In genomic region chr20:37971561-37972127, GRCh38 we compare ENCODE assay signal across 16 cellular contexts.
DNase-seq lines count a peak whose midpoint lies in the region; ATAC-seq, FAIRE-seq and TF ChIP-seq lines count a peak whose summit lies in the region.
"Had no signal": no experiment of that assay in that cellular context is flagged by ENCODE, and none has a peak within 500 bp of the region (broad histone marks: within the 10 kb centered on the region; RNA-seq: fewer than 3 reads in every experiment).

No MANE protein-coding gene starts in this region.

- peak; percentile 26 for DNase-seq in activated CD8-positive, alpha-beta memory T cell treated with anti-CD3 and anti-CD28 coated beads, Interleukin-2, amount 50 U/mL, for 48 hours
- no peak for DNase-seq in activated CD8-positive, alpha-beta memory T cell treated with anti-CD3 and anti-CD28 coated beads, Interleukin-2, amount 50 U/mL, for 4 hours
- DNase-seq in H1 (ENCODE audit: low read depth in 1 of 2, low spot score in 2 of 2) (peak in 1 of 2 experiments; percentile 41), type B pancreatic cell (ENCODE audit: extremely low spot score, unreplicated experiment) (peak; percentile 34), kidney (no peak)
- DNase-seq: 8988T; AML-193; C1 segment of cervical spinal cord; Calu3; CD4-positive, alpha-beta T cell; DMS 273 treated with DMSO at 0.1 percent for 48 hours; HCEC 1CT; HFFc6 had no signal

- ATAC-seq in GM21528 (IDR thresholded peaks at IDR 0.05; ENCODE audit: low FRiP score, unreplicated experiment) = no peak

- H3K4ac ChIP-seq in H1 (replicated peaks; ENCODE audit: insufficient read length, low read depth, low read length) = no peak overlapping the region

- peak overlapping the region; percentile 46; the same call in 1 of the 2 replicates for H2AK5ac ChIP-seq in H1 (ENCODE audit: low read depth, low read length)

- no peak overlapping the region for H3K4me3 Mint-ChIP-seq in type B pancreatic cell
- H3K4me3 Mint-ChIP-seq: CD4-positive, alpha-beta T cell; HFFc6; IgD-negative memory B cell had no signal

- no peak overlapping the region for H2AFZ ChIP-seq in H1 (ENCODE audit: low read length)

- H3K4me1 Mint-ChIP-seq in type B pancreatic cell (ENCODE audit: unreplicated experiment) = peaks cover 4% of the 10 kb centered on the region

- TF ChIP-seq EP300 in H1 (IDR thresholded peaks at IDR 0.05; ENCODE audit: borderline replicate concordance in 1 of 2, low read depth in 2 of 2, low read length in 2 of 2) = no peak

- H3K79me1 ChIP-seq in H1 (ENCODE audit: low read depth, low read length) = no peaks in the 10 kb centered on the region

- FAIRE-seq in H1 (lab: Jason Lieb, UNC) (no peak), kidney (lab: Jason Lieb, UNC) (no peak)

- H3K23me2 ChIP-seq in H1 (ENCODE audit: low read depth, low read length) = no peaks in the 10 kb centered on the region

- H4K8ac ChIP-seq in H1 (ENCODE audit: extremely low read depth, insufficient read depth, low read length) = no peak overlapping the region

- H4K91ac ChIP-seq in H1 (replicated peaks; ENCODE audit: insufficient read length, low read length) = no peak overlapping the region

- no peak for TF ChIP-seq RAD21 in H1 (IDR thresholded peaks at IDR 0.05 in 1 of 2, conservative IDR thresholded peaks at IDR 0.05 in 1 of 2; ENCODE audit: low read depth in 2 of 2, low read length in 2 of 2)

- H3K27ac Mint-ChIP-seq in type B pancreatic cell = no peak overlapping the region
- H3K27ac Mint-ChIP-seq: CD4-positive, alpha-beta T cell; HFFc6 had no signal

- CTCF ChIA-PET in H1 (lab: Charles Lee; ENCODE audit: partially characterized antibody) = interaction anchor here (1.0 to 4.6 kb wide), 10 partner anchors 9 to 73 kb away, joined by 3 to 19 read pairs (median 3); no protein-coding TSS in a partner anchor

- no peak overlapping the region for H3K9ac ChIP-seq in BLaER1 treated with 17β-estradiol and CSF1 and Interleukin-3, amounts not matched to agents 10 nM and 100 nM
- H3K9ac ChIP-seq in H1 (replicated peaks in 1 of 4; ENCODE audit: extremely low read depth in 1 of 4, low read depth in 3 of 4, low read length in 3 of 4) (no peak overlapping the region), kidney (ENCODE audit: low read length in 2 of 2) (no peak overlapping the region)

- H3K14ac ChIP-seq in H1 (ENCODE audit: insufficient read length) = no peak overlapping the region

- TF ChIP-seq CTCF in H1 (IDR thresholded peaks at IDR 0.05; ENCODE audit: control extremely low read depth in 1 of 3, insufficient read depth in 1 of 3, low read depth in 1 of 3, low read length in 3 of 3) (no peak), type B pancreatic cell (conservative IDR thresholded peaks at IDR 0.05) (no peak), kidney (IDR thresholded peaks at IDR 0.05; ENCODE audit: borderline replicate concordance, extremely low read depth, insufficient read depth) (no peak)

- H2BK120ac ChIP-seq in H1 (replicated peaks; ENCODE audit: low read depth, low read length) = no peak overlapping the region

- H3K4me3 ChIP-seq in BLaER1 treated with 17β-estradiol and CSF1 and Interleukin-3, amounts not matched to agents 10 nM and 100 nM = no peak overlapping the region
- H3K4me3 ChIP-seq in H1 (ENCODE audit: extremely low read depth in 1 of 4, insufficient read depth in 2 of 4, low read depth in 3 of 4, low read length in 4 of 4) (no peak overlapping the region), kidney (ENCODE audit: low read length in 2 of 2) (no peak overlapping the region)

- no peak overlapping the region for H2BK15ac ChIP-seq in H1 (ENCODE audit: low read length)

- POLR2A ChIA-PET in H1 (lab: Charles Lee; ENCODE audit: partially characterized antibody) = interaction anchor here (1.7 kb wide), 1 partner anchor 58 kb away, joined by 3 read pairs; no protein-coding TSS in a partner anchor

- 0 out of 2 replicates have a peak overlapping the region, but pooled peaks have one; percentile 66 for H2BK20ac ChIP-seq in H1 (ENCODE audit: low read length)

- peaks cover 4% of the 10 kb centered on the region for H3K36me3 Mint-ChIP-seq in type B pancreatic cell

- no peak overlapping the region for H3K27ac ChIP-seq in BLaER1 treated with 17β-estradiol and CSF1 and Interleukin-3, amounts not matched to agents 10 nM and 100 nM
- no peak overlapping the region for H3K27ac ChIP-seq in H1 (ENCODE audit: low read depth, low read length)
- H3K27ac ChIP-seq in kidney (ENCODE audit: low read depth in 2 of 2, low read length in 2 of 2) = no peak overlapping the region

- no peak overlapping the region; the same call in 1 of the 2 replicates for H2BK12ac ChIP-seq in H1 (ENCODE audit: low read depth, low read length)

- H3K9me3 ChIP-seq in BLaER1 treated with 17β-estradiol and CSF1 and Interleukin-3, amounts not matched to agents 10 nM and 100 nM (replicated peaks in 1 of 11) = peaks cover 13 to 23% (median 17%) of the 10 kb centered on the region in 11 experiments; a peak in 21 of 22 replicates
- H3K9me3 ChIP-seq in H1 (ENCODE audit: insufficient read depth in 2 of 2, low read depth in 1 of 2, low read length in 1 of 2) (0 out of 4 replicates have a peak, but pooled peaks cover 0 to 4% of the 10 kb centered on the region in 2 experiments), kidney (ENCODE audit: control insufficient read depth in 1 of 2, low read length in 2 of 2) (no peaks in the 10 kb centered on the region)

- intact Hi-C loops in kidney (cut with DNase I) = no loop called here

- H3K18ac ChIP-seq in H1 (ENCODE audit: extremely low read depth, low read length) = no peak overlapping the region

- H2BK5ac ChIP-seq in H1 (ENCODE audit: low read depth, low read length) = no peak overlapping the region

- H4K5ac ChIP-seq in H1 (ENCODE audit: insufficient read length, low read depth, low read length) = no peak overlapping the region

- no peaks in the 10 kb centered on the region for H3K36me3 ChIP-seq in BLaER1 treated with 17β-estradiol and CSF1 and Interleukin-3, amounts not matched to agents 10 nM and 100 nM
- H3K36me3 ChIP-seq in H1 (ENCODE audit: control insufficient read depth in 2 of 4, insufficient read depth in 4 of 4, low read length in 3 of 4) = no peaks in the 10 kb centered on the region
- H3K36me3 ChIP-seq in kidney (ENCODE audit: control insufficient read depth in 1 of 2, insufficient read depth in 2 of 2, low read length in 2 of 2) = no peaks in the 10 kb centered on the region

- H4K20me1 ChIP-seq in BLaER1 treated with 17β-estradiol and CSF1 and Interleukin-3, amounts not matched to agents 10 nM and 100 nM = no peaks in the 10 kb centered on the region
- H4K20me1 ChIP-seq in H1 (replicated peaks in 1 of 2; ENCODE audit: control insufficient read depth in 1 of 2, insufficient read depth in 2 of 2, low read length in 2 of 2) = no peaks in the 10 kb centered on the region

- peak overlapping the region in 8 of 11 experiments; percentile 15 to 66 (median 44); a peak in 15 of 22 replicates for H3K4me2 ChIP-seq in BLaER1 treated with 17β-estradiol and CSF1 and Interleukin-3, amounts not matched to agents 10 nM and 100 nM
- H3K4me2 ChIP-seq in H1 (ENCODE audit: insufficient read depth in 1 of 2, low read depth in 2 of 2, low read length in 2 of 2) = peak overlapping the region; percentile 9 to 34; a peak in 2 of 4 replicates

- H3K27me3 Mint-ChIP-seq in type B pancreatic cell = no peaks in the 10 kb centered on the region
- H3K27me3 Mint-ChIP-seq: CD4-positive, alpha-beta T cell had no signal

- H3K79me2 ChIP-seq in H1 (ENCODE audit: control insufficient read depth in 1 of 2, insufficient read depth in 2 of 2, low read length in 2 of 2) = no peaks in the 10 kb centered on the region

- peaks cover 0 to 58% (median 39%) of the 10 kb centered on the region in 10 experiments; a peak in 17 of 20 replicates for H3K4me1 ChIP-seq in BLaER1 treated with 17β-estradiol and CSF1 and Interleukin-3, amounts not matched to agents 10 nM and 100 nM
- H3K4me1 ChIP-seq in H1 (replicated peaks in 1 of 4; ENCODE audit: control insufficient read depth in 3 of 4, insufficient read depth in 4 of 4, low read length in 3 of 4) (peaks cover 0 to 17% (median 4%) of the 10 kb centered on the region in 4 experiments; a peak in 5 of 7 replicates), kidney (ENCODE audit: control insufficient read depth in 1 of 2, insufficient read depth in 1 of 2, low read depth in 1 of 2, low read length in 2 of 2) (no peaks in the 10 kb centered on the region)

- H3K27me3 ChIP-seq in BLaER1 treated with 17β-estradiol and CSF1 and Interleukin-3, amounts not matched to agents 10 nM and 100 nM = no peaks in the 10 kb centered on the region
- peaks cover 0 to 11% (median 2%) of the 10 kb centered on the region in 4 experiments; a peak in 2 of 7 replicates for H3K27me3 ChIP-seq in H1 (replicated peaks in 1 of 4; ENCODE audit: control insufficient read depth in 3 of 4, extremely low read depth in 1 of 4, insufficient read depth in 3 of 4, low read length in 3 of 4)

- no peaks in the 10 kb centered on the region for H3K9me3 Mint-ChIP-seq in type B pancreatic cell

- H3K23ac ChIP-seq in H1 (ENCODE audit: insufficient read length) = no peak overlapping the region

- TF ChIP-seq POLR2A in H1 (IDR thresholded peaks at IDR 0.05; ENCODE audit: control extremely low read depth in 1 of 2, low read depth in 2 of 2, low read length in 2 of 2) = no peak

- WGBS in H1 (ENCODE audit: extremely low coverage in 1 of 2, insufficient coverage in 1 of 2, insufficient read length in 1 of 2, insufficient replicate concordance in 2 of 2, low coverage in 1 of 2, low lambda C conversion rate in 2 of 2, missing lambda C conversion rate in 1 of 2), 2 experiments = 93% methylated on average over 5 of the region's 5 CpGs; no CpG with 5 or more reads in 1 of the 2 experiments

- no peak overlapping the region for H3K56ac ChIP-seq in H1 (replicated peaks; ENCODE audit: insufficient read length, low read depth, low read length)

TF ChIP-seq in H1, 55 proteins besides CTCF, POLR2A, EP300 and RAD21:
- TF ChIP-seq TAF1 (IDR thresholded peaks at IDR 0.05; ENCODE audit: low read depth, low read length) = no peak
TF ChIP-seq in H1: peak in this region for 0.

Comparison
In these comparisons a context has a peak if more than half of its experiments do, and no peak if none do; other contexts are left out.
1. DNase-seq: peak in activated CD8-positive, alpha-beta memory T cell treated with anti-CD3 and anti-CD28 coated beads, Interleukin-2, amount 50 U/mL, for 48 hours (single experiment) and type B pancreatic cell (single experiment); none in activated CD8-positive, alpha-beta memory T cell treated with anti-CD3 and anti-CD28 coated beads, Interleukin-2, amount 50 U/mL, for 4 hours (single experiment) and kidney (single experiment).